Comparison of ENCODE assay signal across 13 cellular contexts in genomic region chr6:88141641-88142298, GRCh38. TPM values are rescaled to one million over a fixed set of nuclear protein-coding genes. Genes with fewer than 3 reads are reported as not detected.
A peak's percentile ranks its signal among the peaks of the same experiment; 100 is the strongest.
DNase-seq lines count a peak whose midpoint lies in the region; ATAC-seq and TF ChIP-seq lines count a peak whose summit lies in the region.
"Had no signal": no experiment of that assay in that cellular context is flagged by ENCODE, and none has a peak within 500 bp of the region (broad histone marks: within the 10 kb centered on the region; RNA-seq: fewer than 3 reads in every experiment).

No MANE protein-coding gene starts in this region.

- no peaks in the 10 kb centered on the region for H3K36me3 ChIP-seq in WERI-Rb-1
- H3K36me3 ChIP-seq in A673 (ENCODE audit: insufficient read depth, low read length, poor library complexity, severe bottlenecking): no peaks in the 10 kb centered on the region
- H3K36me3 ChIP-seq: prostate gland had no signal

- H3K27ac ChIP-seq in WERI-Rb-1: no peak overlapping the region
- no peak overlapping the region for H3K27ac ChIP-seq in A673 (ENCODE audit: low read depth, low read length, poor library complexity, severe bottlenecking)
- H3K27ac ChIP-seq: HL-60, prostate gland had no signal

- no peaks in the 10 kb centered on the region for H3K9me3 ChIP-seq in WERI-Rb-1 (ENCODE audit: severe bottlenecking)
- no peaks in the 10 kb centered on the region for H3K9me3 ChIP-seq in A673 (ENCODE audit: low read depth, low read length, poor library complexity, severe bottlenecking)
- H3K9me3 ChIP-seq: prostate gland had no signal

- POLR2A ChIA-PET in A673 (lab: Charles Lee; ENCODE audit: low non-redundant PET): no interaction called here

- H3K9me3 Mint-ChIP-seq in immature natural killer cell: no peaks in the 10 kb centered on the region
- H3K9me3 Mint-ChIP-seq: endodermal cell; T-helper 1 cell treated with Interleukin-12 subunit alpha and Interleukin-12 subunit beta and Interleukin-4 antibody, amounts not matched to agents 30 μg/mL and 1 μg/mL, for 36 hours had no signal

- no peak overlapping the region for H3K4me3 Mint-ChIP-seq in immature natural killer cell
- H3K4me3 Mint-ChIP-seq: CD14-positive monocyte; endodermal cell; T-helper 1 cell treated with Interleukin-12 subunit alpha and Interleukin-12 subunit beta and Interleukin-4 antibody, amounts not matched to agents 30 μg/mL and 1 μg/mL, for 36 hours had no signal

- in situ Hi-C loops in GM13976 (cut with MboI; ENCODE audit: low sequenced_read_pairs, unreplicated experiment): no loop called here

- no peaks in the 10 kb centered on the region for H3K36me3 Mint-ChIP-seq in immature natural killer cell
- H3K36me3 Mint-ChIP-seq: CD14-positive monocyte had no signal

- no peaks in the 10 kb centered on the region for H3K27me3 ChIP-seq in WERI-Rb-1 (ENCODE audit: insufficient read depth, low read depth, severe bottlenecking)
- H3K27me3 ChIP-seq in A673 (replicated peaks; ENCODE audit: insufficient read depth, low read depth, low read length, poor library complexity): no peaks in the 10 kb centered on the region

- CTCF ChIA-PET in A673 (lab: Charles Lee): no interaction called here

- ATAC-seq in HG03060 (IDR thresholded peaks at IDR 0.05; ENCODE audit: low read depth, unreplicated experiment): peak; percentile 95

- no peaks in the 10 kb centered on the region for H3K27me3 Mint-ChIP-seq in immature natural killer cell (ENCODE audit: low read depth in 3 of 3)

- DNase-seq in GM13976 (ENCODE audit: low spot score) (peak; percentile 63), GM20000 (ENCODE audit: low spot score) (peak; percentile 53), WERI-Rb-1 (peak; percentile 52), A673 (ENCODE audit: low spot score) (no peak), activated T-cell treated with anti-CD3 and anti-CD28 coated beads for 4 hours (no peak), hypothalamus (lab: John Stamatoyannopoulos, UW) (no peak), immature natural killer cell (no peak)
- DNase-seq: endodermal cell had no signal

- no peaks in the 10 kb centered on the region for H3K4me1 Mint-ChIP-seq in immature natural killer cell
- H3K4me1 Mint-ChIP-seq: CD14-positive monocyte had no signal

- H3K4me1 ChIP-seq in A673 (ENCODE audit: insufficient read depth, low read length, poor library complexity, severe bottlenecking): no peaks in the 10 kb centered on the region
- H3K4me1 ChIP-seq: prostate gland had no signal

- no TSS peak for BruUV-seq in A673 (replicated peaks; lab: Mats Ljungman, UMichigan)

- TF ChIP-seq CTCF in GM13976 (IDR thresholded peaks at IDR 0.05; ENCODE audit: borderline replicate concordance, control extremely low read depth, extremely low read depth, insufficient read depth, missing control alignments) (no peak), GM20000 (IDR thresholded peaks at IDR 0.05; ENCODE audit: extremely low read depth, missing control alignments) (no peak), WERI-Rb-1 (IDR thresholded peaks at IDR 0.05; ENCODE audit: low read depth, low read length) (no peak), A673 (conservative IDR thresholded peaks at IDR 0.05; ENCODE audit: low read depth, low read length) (no peak)

- no peak overlapping the region for H3K27ac Mint-ChIP-seq in immature natural killer cell
- H3K27ac Mint-ChIP-seq: CD14-positive monocyte; endodermal cell; T-helper 1 cell treated with Interleukin-12 subunit alpha and Interleukin-12 subunit beta and Interleukin-4 antibody, amounts not matched to agents 30 μg/mL and 1 μg/mL, for 36 hours had no signal

- intact Hi-C loops in A673 (cut with micrococcal nuclease; ENCODE audit: unreplicated experiment): no loop called here

- H3K4me3 ChIP-seq in WERI-Rb-1 (ENCODE audit: low read depth, low read length) (no peak overlapping the region), A673 (ENCODE audit: low read depth, low read length, poor library complexity, severe bottlenecking) (no peak overlapping the region)
- H3K4me3 ChIP-seq: prostate gland had no signal

RNA-seq across cellular contexts. Expression of gene CNR1, which starts 24.4 kb away (rescaled TPM):
- total RNA-seq in A673 (2021): not detected in 2 replicates
- polyA plus RNA-seq in immature natural killer cell: not detected

Comparison
In these comparisons a context has a peak if more than half of its experiments do, and no peak if none do; other contexts are left out.
1. DNase-seq: peak in GM13976 (single experiment), GM20000 (single experiment) and WERI-Rb-1 (single experiment); none in A673 (single experiment), activated T-cell treated with anti-CD3 and anti-CD28 coated beads for 4 hours (single experiment), hypothalamus (0 of 51) and immature natural killer cell (0 of 3).